ENCODE assay signal across 12 cellular contexts in genomic region chr5:98938459-98938858, GRCh38. TPM values are rescaled to one million over a fixed set of nuclear protein-coding genes. Genes with fewer than 3 reads are reported as not detected.
DNase-seq lines count a peak whose midpoint lies in the region; ATAC-seq and TF ChIP-seq lines count a peak whose summit lies in the region.
"Had no signal": no experiment of that assay in that cellular context is flagged by ENCODE, and none has a peak within 500 bp of the region (broad histone marks: within the 10 kb centered on the region; RNA-seq: fewer than 3 reads in every experiment).

No MANE protein-coding gene starts in this region.

- H3K27me3 Mint-ChIP-seq in activated T-cell treated with anti-CD3 and anti-CD28 coated beads, Interleukin-2, amount 50 U/mL, for 24 hours, result no peaks in the 10 kb centered on the region
- H3K27me3 Mint-ChIP-seq in activated T-cell treated with anti-CD3 and anti-CD28 coated beads, Interleukin-2, amount 50 U/mL, for 72 hours (ENCODE audit: low read depth), result no peaks in the 10 kb centered on the region

- no peak overlapping the region for H3K4me3 Mint-ChIP-seq in activated T-cell treated with anti-CD3 and anti-CD28 coated beads, Interleukin-2, amount 50 U/mL, for 24 hours
- H3K4me3 Mint-ChIP-seq in activated T-cell treated with anti-CD3 and anti-CD28 coated beads, Interleukin-2, amount 50 U/mL, for 72 hours, result peak overlapping the region in 1 of 2 donors; percentile 5

- peak overlapping the region; percentile 6 to 64 for H3K27ac ChIP-seq in right atrium auricular region

- H3K4me1 Mint-ChIP-seq in activated T-cell treated with anti-CD3 and anti-CD28 coated beads, Interleukin-2, amount 50 U/mL, for 24 hours (ENCODE audit: low read depth), result peaks cover 75% of the 10 kb centered on the region
- peaks cover 65% of the 10 kb centered on the region for H3K4me1 Mint-ChIP-seq in activated T-cell treated with anti-CD3 and anti-CD28 coated beads, Interleukin-2, amount 50 U/mL, for 72 hours (ENCODE audit: low read depth)

- in situ Hi-C loops in astrocyte of the spinal cord (cut with HindIII; ENCODE audit: low sequenced_read_pairs), result no loop called here

- no peaks in the 10 kb centered on the region for H3K36me3 Mint-ChIP-seq in activated T-cell treated with anti-CD3 and anti-CD28 coated beads, Interleukin-2, amount 50 U/mL, for 24 hours (ENCODE audit: low read depth)
- H3K36me3 Mint-ChIP-seq in activated T-cell treated with anti-CD3 and anti-CD28 coated beads, Interleukin-2, amount 50 U/mL, for 72 hours (ENCODE audit: insufficient read depth in 2 of 2), result no peaks in the 10 kb centered on the region

- H3K27me3 ChIP-seq in right atrium auricular region, result no peaks in the 10 kb centered on the region

- H3K36me3 ChIP-seq in right atrium auricular region, result no peaks in the 10 kb centered on the region

- peaks cover 0 to 82% of the 10 kb centered on the region in 2 donors for H3K4me1 ChIP-seq in right atrium auricular region

- H3K9me3 Mint-ChIP-seq in activated T-cell treated with anti-CD3 and anti-CD28 coated beads, Interleukin-2, amount 50 U/mL, for 24 hours, result no peaks in the 10 kb centered on the region
- no peaks in the 10 kb centered on the region for H3K9me3 Mint-ChIP-seq in activated T-cell treated with anti-CD3 and anti-CD28 coated beads, Interleukin-2, amount 50 U/mL, for 72 hours

- no peak for ATAC-seq in activated T-cell treated with anti-CD3 and anti-CD28 coated beads, Interleukin-2, amount 50 U/mL, for 72 hours (replicated peaks in 1 of 2)

- peak overlapping the region; percentile 57 for H3K27ac Mint-ChIP-seq in activated T-cell treated with anti-CD3 and anti-CD28 coated beads, Interleukin-2, amount 50 U/mL, for 24 hours
- H3K27ac Mint-ChIP-seq in activated T-cell treated with anti-CD3 and anti-CD28 coated beads, Interleukin-2, amount 50 U/mL, for 72 hours, result no peak overlapping the region

- H3K9me3 ChIP-seq in right atrium auricular region, result no peaks in the 10 kb centered on the region

- no peak overlapping the region for H3K4me3 ChIP-seq in astrocyte of the spinal cord (ENCODE audit: low read depth, low read length)
- H3K4me3 ChIP-seq in right atrium auricular region, result no peak overlapping the region
- H3K4me3 ChIP-seq in skeletal muscle cell (ENCODE audit: low read depth, low read length), result no peak overlapping the region

- TF ChIP-seq CTCF in astrocyte of the spinal cord (IDR thresholded peaks at IDR 0.05; ENCODE audit: low read depth, low read length) (no peak), right atrium auricular region (IDR thresholded peaks at IDR 0.05) (no peak)

- no peak for DNase-seq in activated T-cell treated with anti-CD3 and anti-CD28 coated beads, Interleukin-2, amount 50 U/mL, for 24 hours
- no peak for DNase-seq in activated T-cell treated with anti-CD3 and anti-CD28 coated beads, Interleukin-2, amount 50 U/mL, for 72 hours
- DNase-seq in astrocyte of the spinal cord (ENCODE audit: low read depth, low spot score) (peak; percentile 47), right atrium auricular region (ENCODE audit: low spot score) (no peak), skeletal muscle cell (ENCODE audit: low read depth) (peak; percentile 51), COLO668 (lab: John Stamatoyannopoulos, UW; ENCODE audit: unreplicated experiment) (no peak), medulla oblongata (ENCODE audit: extremely low spot score) (no peak), DMS114 treated with DMSO at 0.1 percent for 48 hours (lab: John Stamatoyannopoulos, UW; ENCODE audit: unreplicated experiment) (no peak)
- DNase-seq: activated CD4-positive, CD25-positive, alpha-beta regulatory T cell treated with anti-CD3 and anti-CD28 coated beads, Interleukin-2, amount 50 U/mL, for 72 hours; activated effector memory CD4-positive, alpha-beta T cell treated with anti-CD3 and anti-CD28 coated beads, Interleukin-2, amount 50 U/mL, for 16 hours; kidney; NCI-H2227 treated with DMSO at 0.1 percent for 48 hours had no signal

RNA-seq across cellular contexts. Expression of gene CHD1, which starts 9.7 kb away (rescaled TPM):
- total RNA-seq in activated T-cell treated with anti-CD3 and anti-CD28 coated beads, Interleukin-2, amount 50 U/mL, for 72 hours, result 10 to 100 TPM; 66.4 to 67.4 TPM
- total RNA-seq in right atrium auricular region, result 10 to 100 TPM; 20.4 to 20.6 TPM

Comparison
In these comparisons a context has a peak if more than half of its experiments do, and no peak if none do; other contexts are left out.
1. DNase-seq: peak in astrocyte of the spinal cord (single experiment) and skeletal muscle cell (single experiment); none in activated T-cell treated with anti-CD3 and anti-CD28 coated beads, Interleukin-2, amount 50 U/mL, for 24 hours (single experiment), activated T-cell treated with anti-CD3 and anti-CD28 coated beads, Interleukin-2, amount 50 U/mL, for 72 hours (0 of 2), right atrium auricular region (single experiment), COLO668 (single experiment), medulla oblongata (single experiment) and DMS114 treated with DMSO at 0.1 percent for 48 hours (single experiment).